30 cellular contexts compared by ENCODE assay signal in genomic region chr20:37209193-37209592, GRCh38. TPM values are rescaled to one million over a fixed set of nuclear protein-coding genes. Genes with fewer than 3 reads are reported as not detected.
"Had no signal": no experiment of that assay in that cellular context is flagged by ENCODE, and none has a peak within 500 bp of the region (broad histone marks: within the 10 kb centered on the region; RNA-seq: fewer than 3 reads in every experiment).

No MANE protein-coding gene starts in this region.

- H3K9me3 ChIP-seq: heart right ventricle, lower lobe of right lung, ovary, psoas muscle, thoracic aorta, tibial nerve, upper lobe of left lung had no signal

- H3K9me3 Mint-ChIP-seq: effector memory CD8-positive, alpha-beta T cell; naive thymus-derived CD8-positive, alpha-beta T cell; nephron progenitor cell; stimulated activated naive B cell treated with anti-CD40 and anti-IgM and Interleukin-4, amounts not matched to agents 10 μg/mL and 1 μg/mL and 100 μg/mL, for 72 hours; stimulated activated naive CD8-positive, alpha-beta T cell treated with anti-CD3 and anti-CD28 coated beads, Interleukin-15, Interleukin-2, amounts not matched to agents 100 ng/mL and 50 ng/mL, for 24 hours had no signal

- FAIRE-seq: urothelium cell line had no signal

- H3K27ac Mint-ChIP-seq: effector memory CD8-positive, alpha-beta T cell; nephron progenitor cell; stimulated activated naive B cell treated with anti-CD40 and anti-IgM and Interleukin-4, amounts not matched to agents 10 μg/mL and 1 μg/mL and 100 μg/mL, for 72 hours; stimulated activated naive CD8-positive, alpha-beta T cell treated with anti-CD3 and anti-CD28 coated beads, Interleukin-15, Interleukin-2, amounts not matched to agents 100 ng/mL and 50 ng/mL, for 24 hours had no signal

- H3K27me3 Mint-ChIP-seq: effector memory CD8-positive, alpha-beta T cell; naive thymus-derived CD8-positive, alpha-beta T cell; stimulated activated naive B cell treated with anti-CD40 and anti-IgM and Interleukin-4, amounts not matched to agents 10 μg/mL and 1 μg/mL and 100 μg/mL, for 72 hours; stimulated activated naive CD8-positive, alpha-beta T cell treated with anti-CD3 and anti-CD28 coated beads, Interleukin-15, Interleukin-2, amounts not matched to agents 100 ng/mL and 50 ng/mL, for 24 hours had no signal

- H3K4me1 ChIP-seq: lower lobe of right lung, upper lobe of left lung had no signal

- H3K4me3 ChIP-seq: heart right ventricle, lower lobe of right lung, ovary, psoas muscle, skin epidermis, thoracic aorta, tibial nerve, upper lobe of left lung had no signal

- H3K27me3 ChIP-seq: heart right ventricle, ovary, tibial nerve, upper lobe of left lung had no signal

- H3K36me3 ChIP-seq: ovary had no signal

- H3K4me3 Mint-ChIP-seq: effector memory CD8-positive, alpha-beta T cell; naive thymus-derived CD8-positive, alpha-beta T cell; nephron progenitor cell; stimulated activated naive B cell treated with anti-CD40 and anti-IgM and Interleukin-4, amounts not matched to agents 10 μg/mL and 1 μg/mL and 100 μg/mL, for 72 hours; stimulated activated naive CD8-positive, alpha-beta T cell treated with anti-CD3 and anti-CD28 coated beads, Interleukin-15, Interleukin-2, amounts not matched to agents 100 ng/mL and 50 ng/mL, for 24 hours had no signal

- H3K27ac ChIP-seq: heart right ventricle, lower lobe of right lung, ovary, psoas muscle, skin epidermis, thoracic aorta, tibial nerve, upper lobe of left lung had no signal

- DNase-seq: cortex of kidney; effector memory CD8-positive, alpha-beta T cell; foreskin melanocyte; glutamatergic neuron; heart right ventricle; hippocampal formation; islet precursor cell; left ventricle myocardium superior; lower lobe of right lung; naive thymus-derived CD8-positive, alpha-beta T cell; nephron progenitor cell; occipital lobe; ovary; posterior cingulate gyrus; psoas muscle; right cardiac atrium; stimulated activated CD4-positive, alpha-beta T cell treated with anti-CD3 and anti-CD28 coated beads, Interleukin-15, amount 100 ng/mL, for 24 hours; stimulated activated CD4-positive, alpha-beta T cell treated with anti-CD3 and anti-CD28 coated beads, Interleukin-2, amount 100 ng/mL, for 48 hours; stimulated activated naive B cell treated with anti-CD40 and anti-IgM and Interleukin-4, amounts not matched to agents 10 μg/mL and 1 μg/mL and 100 μg/mL, for 72 hours; upper lobe of left lung had no signal

- ATAC-seq: effector memory CD8-positive, alpha-beta T cell; heart right ventricle; left ventricle myocardium superior; lower lobe of right lung; naive thymus-derived CD8-positive, alpha-beta T cell; right cardiac atrium; stimulated activated naive B cell treated with anti-CD40 and anti-IgM and Interleukin-4, amounts not matched to agents 10 μg/mL and 1 μg/mL and 100 μg/mL, for 72 hours had no signal

- H3K4me1 Mint-ChIP-seq: nephron progenitor cell had no signal

RNA-seq across cellular contexts. Expression of gene GHRH, which starts 52.4 kb away (rescaled TPM):
- total RNA-seq: dermis microvascular lymphatic vessel endothelial cell; esophagus mucosa; left ventricle myocardium superior; lower lobe of right lung; mesenteric fat pad; myocyte; naive thymus-derived CD8-positive, alpha-beta T cell; occipital lobe; ovary; psoas muscle; renal cortical epithelial cell; thoracic aorta; tibial nerve; upper lobe of left lung had no signal
- polyA plus RNA-seq: naive thymus-derived CD8-positive, alpha-beta T cell; ovary; psoas muscle had no signal
